In genomic region chr16:53609536-53609935, GRCh38 we compare ENCODE assay signal across 18 cellular contexts.
DNase-seq lines count a peak whose midpoint lies in the region; ATAC-seq and TF ChIP-seq lines count a peak whose summit lies in the region.
"Had no signal": no experiment of that assay in that cellular context is flagged by ENCODE, and none has a peak within 500 bp of the region (broad histone marks: within the 10 kb centered on the region; RNA-seq: fewer than 3 reads in every experiment).

No MANE protein-coding gene starts in this region.

- H3K4me3 Mint-ChIP-seq in MCF 10A (ENCODE audit: unreplicated experiment) (no peak overlapping the region), mesothelial cell of epicardium (no peak overlapping the region), progenitor cell of endocrine pancreas (ENCODE audit: low read depth) (no peak overlapping the region)
- H3K4me3 Mint-ChIP-seq: CD4-positive, alpha-beta memory T cell; GM23338; H9; HFFc6 had no signal

- H3K27ac ChIP-seq in mammary epithelial cell (ENCODE audit: insufficient read depth, low read depth, low read length): no peak overlapping the region
- no peak overlapping the region for H3K27ac ChIP-seq in WERI-Rb-1

- BruUV-seq in MCF 10A (replicated peaks; lab: Mats Ljungman, UMichigan) (no TSS peak), mammary epithelial cell (replicated peaks; lab: Mats Ljungman, UMichigan) (no TSS peak)

- H3K9ac ChIP-seq in mammary epithelial cell (ENCODE audit: insufficient read depth, low read length): no peak overlapping the region

- H3K4me1 Mint-ChIP-seq in MCF 10A (ENCODE audit: insufficient read depth, unreplicated experiment): no peaks in the 10 kb centered on the region
- peaks cover 16% of the 10 kb centered on the region for H3K4me1 Mint-ChIP-seq in mesothelial cell of epicardium
- peaks cover 22% of the 10 kb centered on the region for H3K4me1 Mint-ChIP-seq in progenitor cell of endocrine pancreas (ENCODE audit: low read depth)
- H3K4me1 Mint-ChIP-seq: CD4-positive, alpha-beta memory T cell; GM23338; H9 had no signal

- no peaks in the 10 kb centered on the region for H4K20me1 ChIP-seq in mammary epithelial cell (ENCODE audit: insufficient read depth, low read length)

- H3K9me3 ChIP-seq in mammary epithelial cell (replicated peaks; ENCODE audit: insufficient read depth, low read length) (no peaks in the 10 kb centered on the region), WERI-Rb-1 (ENCODE audit: severe bottlenecking) (no peaks in the 10 kb centered on the region)

- dilution Hi-C loops in mammary epithelial cell (cut with HindIII; ENCODE audit: low sequenced_read_pairs): no loop called here

- no peaks in the 10 kb centered on the region for H3K4me1 ChIP-seq in mammary epithelial cell (ENCODE audit: insufficient read depth, low read length)

- H3K36me3 Mint-ChIP-seq in MCF 10A (ENCODE audit: insufficient read depth, unreplicated experiment): peaks cover 13% of the 10 kb centered on the region
- H3K36me3 Mint-ChIP-seq in mesothelial cell of epicardium: peaks cover 15% of the 10 kb centered on the region
- peaks cover 4% of the 10 kb centered on the region for H3K36me3 Mint-ChIP-seq in progenitor cell of endocrine pancreas (ENCODE audit: insufficient read depth)

- CTCF ChIA-PET in MCF 10A (lab: Yijun Ruan, JAX): no interaction called here
- CTCF ChIA-PET in mammary epithelial cell (lab: Charles Lee; ENCODE audit: low non-redundant PET): no interaction called here

- H3K9me3 Mint-ChIP-seq in MCF 10A (ENCODE audit: unreplicated experiment) (no peaks in the 10 kb centered on the region), mesothelial cell of epicardium (peaks cover 7% of the 10 kb centered on the region), progenitor cell of endocrine pancreas (ENCODE audit: low read depth) (no peaks in the 10 kb centered on the region)
- H3K9me3 Mint-ChIP-seq: GM23338, H9, HFFc6 had no signal

- no peak overlapping the region for H3K4me3 ChIP-seq in mammary epithelial cell (replicated peaks in 1 of 3; ENCODE audit: insufficient read depth in 1 of 3, low read depth in 2 of 3, low read length in 3 of 3)
- H3K4me3 ChIP-seq in WERI-Rb-1 (ENCODE audit: low read depth, low read length): no peak overlapping the region
- H3K4me3 ChIP-seq: GM12878, GM23338 had no signal

- no peaks in the 10 kb centered on the region for H3K36me3 ChIP-seq in mammary epithelial cell (ENCODE audit: insufficient read depth, low read length)
- no peaks in the 10 kb centered on the region; the same call in 1 of the 2 replicates for H3K36me3 ChIP-seq in WERI-Rb-1

- no peaks in the 10 kb centered on the region for H3K79me2 ChIP-seq in mammary epithelial cell (ENCODE audit: insufficient read depth, low read length)

- H3K4me2 ChIP-seq in mammary epithelial cell (ENCODE audit: insufficient read depth, low read depth, low read length): no peak overlapping the region
- H3K4me2 ChIP-seq: GM23338 had no signal

- H3K27ac Mint-ChIP-seq in MCF 10A (ENCODE audit: low read depth, unreplicated experiment): peak overlapping the region; percentile 7
- H3K27ac Mint-ChIP-seq in mesothelial cell of epicardium: peak overlapping the region; percentile 14
- peak overlapping the region; percentile 46 for H3K27ac Mint-ChIP-seq in progenitor cell of endocrine pancreas
- H3K27ac Mint-ChIP-seq: CD4-positive, alpha-beta memory T cell; GM23338; H9; HFFc6 had no signal

- no peaks in the 10 kb centered on the region for H3K27me3 ChIP-seq in mammary epithelial cell (ENCODE audit: insufficient read depth, low read length)
- H3K27me3 ChIP-seq in WERI-Rb-1 (ENCODE audit: insufficient read depth, low read depth, severe bottlenecking): no peaks in the 10 kb centered on the region

- DNase-seq in MCF 10A (ENCODE audit: unreplicated experiment) (no peak), mammary epithelial cell (no peak), WERI-Rb-1 (peak; percentile 20), mesothelial cell of epicardium (ENCODE audit: low spot score in 2 of 2, unreplicated experiment in 2 of 2) (no peak), progenitor cell of endocrine pancreas (ENCODE audit: low spot score, unreplicated experiment) (no peak), G401 (ENCODE audit: low spot score) (no peak), sciatic nerve (ENCODE audit: low spot score) (no peak)
- no peak for DNase-seq in activated naive CD4-positive, alpha-beta T cell treated with Interleukin-2 at 50 U/mL for 16 hours
- DNase-seq: C1 segment of cervical spinal cord; CD4-positive, alpha-beta memory T cell; COR-L47; DMS153; DND-41; GDM1; H9; HFFc6 had no signal

- POLR2A ChIA-PET in MCF 10A (lab: Yijun Ruan, JAX): no interaction called here

- no peaks in the 10 kb centered on the region for H3K27me3 Mint-ChIP-seq in MCF 10A (ENCODE audit: insufficient read depth, unreplicated experiment)
- H3K27me3 Mint-ChIP-seq in mesothelial cell of epicardium (ENCODE audit: low read depth): no peaks in the 10 kb centered on the region
- no peaks in the 10 kb centered on the region for H3K27me3 Mint-ChIP-seq in progenitor cell of endocrine pancreas
- H3K27me3 Mint-ChIP-seq: CD4-positive, alpha-beta memory T cell had no signal

- no peak overlapping the region for H2AFZ ChIP-seq in mammary epithelial cell (ENCODE audit: low read depth, low read length)
- H2AFZ ChIP-seq: GM23338 had no signal

- no peak for ATAC-seq in sciatic nerve
- ATAC-seq: GM12878, GM23338 had no signal

- intact Hi-C loops in MCF 10A (cut with micrococcal nuclease): no loop called here
- intact Hi-C loops in mammary epithelial cell (cut with micrococcal nuclease): no loop called here
- intact Hi-C loops in sciatic nerve (cut with DNase I): no loop called here

- in situ Hi-C loops in mammary epithelial cell (cut with MboI; ENCODE audit: low sequenced_read_pairs in 2 of 2) (no loop called here), G401 (cut with HindIII; ENCODE audit: low sequenced_read_pairs) (no loop called here)

- WGBS in mammary epithelial cell (ENCODE audit: low coverage, missing lambda C conversion rate): 92% methylated on average over 4 of the region's 4 CpGs

- TF ChIP-seq CTCF in MCF 10A (IDR thresholded peaks at IDR 0.05; ENCODE audit: unreplicated experiment) (no peak), mammary epithelial cell (conservative IDR thresholded peaks at IDR 0.05 in 1 of 2, IDR thresholded peaks at IDR 0.05 in 1 of 2; ENCODE audit: extremely low read depth in 1 of 2, insufficient read depth in 1 of 2, low read depth in 1 of 2, low read length in 2 of 2) (no peak), WERI-Rb-1 (IDR thresholded peaks at IDR 0.05; ENCODE audit: low read depth, low read length) (no peak), mesothelial cell of epicardium (IDR thresholded peaks at IDR 0.05; ENCODE audit: unreplicated experiment) (no peak), progenitor cell of endocrine pancreas (IDR thresholded peaks at IDR 0.05; ENCODE audit: unreplicated experiment) (no peak)
